18 cellular contexts compared by ENCODE assay signal in genomic region chr5:179438461-179438860, GRCh38.
"Had no signal": no experiment of that assay in that cellular context is flagged by ENCODE, and none has a peak within 500 bp of the region (broad histone marks: within the 10 kb centered on the region; RNA-seq: fewer than 3 reads in every experiment).

No MANE protein-coding gene starts in this region.

- H3K9ac ChIP-seq: neural progenitor cell had no signal

- H3K4me1 ChIP-seq: neural progenitor cell, suprapubic skin, thyroid gland had no signal

- H3K36me3 Mint-ChIP-seq: neural progenitor cell had no signal

- H3K27ac Mint-ChIP-seq: naive thymus-derived CD8-positive, alpha-beta T cell; neural progenitor cell had no signal

- H3K9me3 ChIP-seq: sigmoid colon, suprapubic skin, thyroid gland, upper lobe of right lung had no signal

- H3K4me2 ChIP-seq: hepatocyte, neural progenitor cell had no signal

- H3K27me3 ChIP-seq: hepatocyte, neural progenitor cell, thyroid gland, upper lobe of right lung had no signal

- H2AFZ ChIP-seq: hepatocyte, neural progenitor cell had no signal

- H3K4me1 Mint-ChIP-seq: naive thymus-derived CD8-positive, alpha-beta T cell had no signal

- H3K4me3 ChIP-seq: dorsolateral prefrontal cortex, hepatocyte, neural progenitor cell, sigmoid colon, skin epidermis, suprapubic skin, thyroid gland, upper lobe of right lung had no signal

- H3K4me3 Mint-ChIP-seq: naive thymus-derived CD8-positive, alpha-beta T cell; neural progenitor cell had no signal

- ATAC-seq: naive thymus-derived CD8-positive, alpha-beta T cell had no signal

- DNase-seq: central memory CD4-positive, alpha-beta T cell; cortex of kidney; effector CD8-positive, alpha-beta T cell; foreskin melanocyte; head of caudate nucleus; left ventricle myocardium superior; mesendoderm; naive thymus-derived CD8-positive, alpha-beta T cell; sigmoid colon; stimulated activated CD4-positive, alpha-beta T cell treated with anti-CD3 and anti-CD28 coated beads, Interleukin-12 subunit alpha, Interleukin-12 subunit beta, amount 100 ng/mL, for 4 hours; stimulated activated naive CD4-positive, alpha-beta T cell treated with Interleukin-2 at 50 U/mL for 16 hours; thyroid gland had no signal

- H3K36me3 ChIP-seq: neural progenitor cell, sigmoid colon, suprapubic skin, thyroid gland, upper lobe of right lung had no signal

- H3K27ac ChIP-seq: dorsolateral prefrontal cortex, hepatocyte, neural progenitor cell, sigmoid colon, skin epidermis, suprapubic skin, thyroid gland, upper lobe of right lung had no signal
